17 cellular contexts compared by ENCODE assay signal in genomic region chr12:113061061-113061694, GRCh38. TPM values are rescaled to one million over a fixed set of nuclear protein-coding genes. Genes with fewer than 3 reads are reported as not detected.
DNase-seq lines count a peak whose midpoint lies in the region; TF ChIP-seq lines count a peak whose summit lies in the region.
"Had no signal": no experiment of that assay in that cellular context is flagged by ENCODE, and none has a peak within 500 bp of the region (broad histone marks: within the 10 kb centered on the region; RNA-seq: fewer than 3 reads in every experiment).

No MANE protein-coding gene starts in this region.

- H3K4me2 ChIP-seq in H9 (ENCODE audit: insufficient read depth, insufficient read length, low read length) (no peak overlapping the region), OCI-LY3 (ENCODE audit: low read length) (peak overlapping the region; percentile 32; the same call in 1 of the 2 replicates), neuronal stem cell (ENCODE audit: insufficient read depth, low read length, poor library complexity, severe bottlenecking) (no peak overlapping the region), mesenchymal stem cell (ENCODE audit: low read length, poor library complexity, severe bottlenecking) (no peak overlapping the region), neural progenitor cell (no peak overlapping the region)
- H3K4me2 ChIP-seq: hepatocyte had no signal

- H3K9ac ChIP-seq in H9 (ENCODE audit: extremely low read depth, insufficient read length, low read length) (no peak overlapping the region), OCI-LY3 (ENCODE audit: low read length) (0 out of 2 replicates have a peak overlapping the region, but pooled peaks have one; percentile 3), neuronal stem cell (ENCODE audit: low read depth, low read length, poor library complexity) (no peak overlapping the region), mesenchymal stem cell (ENCODE audit: low read length) (no peak overlapping the region), neural progenitor cell (no peak overlapping the region)

- peak; percentile 23 for DNase-seq in NCI-H748 (lab: John Stamatoyannopoulos, UW; ENCODE audit: unreplicated experiment)
- DNase-seq in NCI-H748 treated with DMSO at 0.1 percent for 48 hours (lab: John Stamatoyannopoulos, UW), result no peak
- peak; percentile 23 for DNase-seq in H9
- DNase-seq in neuronal stem cell (ENCODE audit: low spot score), result no peak
- no peak for DNase-seq in tibial nerve (ENCODE audit: low spot score in 2 of 2)
- DNase-seq in mesenchymal stem cell, result no peak
- DNase-seq in neural progenitor cell (ENCODE audit: low spot score), result no peak
- DNase-seq: activated CD4-positive, alpha-beta T cell treated with anti-CD3 and anti-CD28 coated beads for 4 hours; activated effector memory CD4-positive, alpha-beta T cell treated with Interleukin-2 at 50 U/mL for 16 hours; CD8-positive, alpha-beta memory T cell; NCI-H2029; NCI-H524; stimulated activated CD4-positive, alpha-beta T cell treated with anti-CD3 and anti-CD28 coated beads, Interleukin-15, amount 100 ng/mL, for 24 hours; testis had no signal

- no peak for TF ChIP-seq POLR2A in tibial nerve (IDR thresholded peaks at IDR 0.05)

- H3K4me1 Mint-ChIP-seq in H9 (peaks cover 8 to 28% of the 10 kb centered on the region in 2 experiments), neural progenitor cell (peaks cover 18% of the 10 kb centered on the region)

- H2BK15ac ChIP-seq in H9 (ENCODE audit: low read depth, low read length), result no peak overlapping the region
- no peak overlapping the region for H2BK15ac ChIP-seq in neuronal stem cell (ENCODE audit: low read length)
- H2BK15ac ChIP-seq in mesenchymal stem cell (ENCODE audit: low read depth, poor library complexity, severe bottlenecking), result no peak overlapping the region

- no peak overlapping the region for H2BK5ac ChIP-seq in H9 (ENCODE audit: insufficient read length, low read length)
- no peak overlapping the region for H2BK5ac ChIP-seq in neuronal stem cell (ENCODE audit: low read length)
- no peak overlapping the region for H2BK5ac ChIP-seq in mesenchymal stem cell (ENCODE audit: low read depth, low read length, poor library complexity, severe bottlenecking)

- no peaks in the 10 kb centered on the region for H3K79me2 ChIP-seq in H9 (ENCODE audit: insufficient read depth, low read length)
- H3K79me2 ChIP-seq in OCI-LY3 (ENCODE audit: low read length), result no peaks in the 10 kb centered on the region
- H3K79me2 ChIP-seq in neural progenitor cell (ENCODE audit: low read depth), result no peaks in the 10 kb centered on the region
- H3K79me2 ChIP-seq: hepatocyte had no signal

- no peak overlapping the region for H3T11ph ChIP-seq in H9 (ENCODE audit: low read length)

- H3K18ac ChIP-seq in H9 (ENCODE audit: insufficient read length, low read depth, low read length) (no peak overlapping the region), neuronal stem cell (ENCODE audit: low read length) (peak overlapping the region; percentile 40), mesenchymal stem cell (ENCODE audit: low read depth in 1 of 2, low read length in 2 of 2) (no peak overlapping the region)

- WGBS in H9 (ENCODE audit: extremely low coverage, insufficient read length, low lambda C conversion rate), result no CpG with 5 or more reads among the region's 10 CpGs
- no CpG with 5 or more reads among the region's 10 CpGs for WGBS in neuronal stem cell (ENCODE audit: extremely low coverage in 2 of 2, insufficient read length in 2 of 2, insufficient replicate concordance in 1 of 2), 2 donors
- 55 to 61% methylated on average over 10 of the region's 10 CpGs for WGBS in tibial nerve, 2 donors
- WGBS in mesenchymal stem cell, result 71% methylated on average over 10 of the region's 10 CpGs

- H3K14ac ChIP-seq in H9 (ENCODE audit: insufficient read depth, low read length) (no peak overlapping the region), neuronal stem cell (ENCODE audit: low read length) (no peak overlapping the region), mesenchymal stem cell (ENCODE audit: low read length in 2 of 2) (no peak overlapping the region)

- no peak overlapping the region for H3K4ac ChIP-seq in H9 (ENCODE audit: low read depth, low read length)
- no peak overlapping the region for H3K4ac ChIP-seq in neuronal stem cell (ENCODE audit: low read length)
- no peak overlapping the region for H3K4ac ChIP-seq in mesenchymal stem cell (ENCODE audit: low read depth in 1 of 2, low read length in 2 of 2)

- no peak for TF ChIP-seq CTCF in H9 (conservative IDR thresholded peaks at IDR 0.05)
- no peak for TF ChIP-seq CTCF in OCI-LY3 (IDR thresholded peaks at IDR 0.05; ENCODE audit: low read depth, low read length)
- TF ChIP-seq CTCF in tibial nerve (IDR thresholded peaks at IDR 0.05), result no peak
- no peak for TF ChIP-seq CTCF in neural progenitor cell (IDR thresholded peaks at IDR 0.05)

- no peak overlapping the region for H2BK20ac ChIP-seq in H9 (ENCODE audit: low read depth, low read length, poor library complexity, severe bottlenecking)

- H3K27ac ChIP-seq in H9 (ENCODE audit: insufficient read length, low read depth, low read length) (no peak overlapping the region), OCI-LY3 (ENCODE audit: low read length) (peak overlapping the region; percentile 67), neuronal stem cell (replicated peaks; ENCODE audit: low read length) (no peak overlapping the region), tibial nerve (no peak overlapping the region), mesenchymal stem cell (ENCODE audit: low read length, poor library complexity, severe bottlenecking) (no peak overlapping the region), neural progenitor cell (no peak overlapping the region)
- H3K27ac ChIP-seq: hepatocyte, right atrium auricular region, testis had no signal

- no peaks in the 10 kb centered on the region for H4K20me1 ChIP-seq in H9 (ENCODE audit: control insufficient read depth, insufficient read depth, insufficient read length)
- no peaks in the 10 kb centered on the region for H4K20me1 ChIP-seq in OCI-LY3 (ENCODE audit: insufficient read depth, low read length)
- H4K20me1 ChIP-seq in neural progenitor cell (ENCODE audit: low read depth), result peaks cover 52% of the 10 kb centered on the region

- H3K27me3 Mint-ChIP-seq in H9 (ENCODE audit: low read depth) (peaks cover 29% of the 10 kb centered on the region), neural progenitor cell (ENCODE audit: insufficient read depth, low read depth) (peaks cover 12% of the 10 kb centered on the region)

- H3K4me3 ChIP-seq in OCI-LY3 (ENCODE audit: low read length), result no peak overlapping the region
- no peak overlapping the region for H3K4me3 ChIP-seq in neuronal stem cell (ENCODE audit: low read length in 2 of 2)
- H3K4me3 ChIP-seq in tibial nerve, result no peak overlapping the region
- H3K4me3 ChIP-seq in mesenchymal stem cell (ENCODE audit: insufficient read depth in 1 of 2, low read depth in 1 of 2, low read length in 2 of 2), result no peak overlapping the region
- no peak overlapping the region for H3K4me3 ChIP-seq in neural progenitor cell
- H3K4me3 ChIP-seq: hepatocyte, right atrium auricular region, testis had no signal

- H4K8ac ChIP-seq in H9 (replicated peaks; ENCODE audit: insufficient read length, low read depth, low read length), result no peak overlapping the region
- no peak overlapping the region for H4K8ac ChIP-seq in neuronal stem cell (ENCODE audit: low read depth, low read length)
- no peak overlapping the region for H4K8ac ChIP-seq in mesenchymal stem cell (ENCODE audit: low read length)

- no peaks in the 10 kb centered on the region for H3K4me1 ChIP-seq in H9 (ENCODE audit: insufficient read depth, low read length)
- H3K4me1 ChIP-seq in OCI-LY3 (ENCODE audit: low read length), result peaks cover 48% of the 10 kb centered on the region
- peaks cover 9 to 12% of the 10 kb centered on the region in 2 donors for H3K4me1 ChIP-seq in neuronal stem cell (ENCODE audit: control insufficient read depth in 2 of 2, insufficient read depth in 1 of 2, low read depth in 1 of 2, low read length in 2 of 2)
- peaks cover 0 to 22% (median 8%) of the 10 kb centered on the region in 4 donors for H3K4me1 ChIP-seq in tibial nerve
- peaks cover 22% of the 10 kb centered on the region for H3K4me1 ChIP-seq in mesenchymal stem cell (ENCODE audit: control insufficient read depth, insufficient read depth, low read depth, low read length)
- peaks cover 13% of the 10 kb centered on the region for H3K4me1 ChIP-seq in neural progenitor cell

- H3K9me3 ChIP-seq in H9 (ENCODE audit: control insufficient read depth, low read depth, low read length) (no peaks in the 10 kb centered on the region), OCI-LY3 (ENCODE audit: insufficient read depth, low read length) (no peaks in the 10 kb centered on the region), neuronal stem cell (replicated peaks in 1 of 2; ENCODE audit: control insufficient read depth in 2 of 2, insufficient read depth in 1 of 2, low read depth in 1 of 2, low read length in 2 of 2) (no peaks in the 10 kb centered on the region), tibial nerve (no peaks in the 10 kb centered on the region), mesenchymal stem cell (ENCODE audit: control insufficient read depth, low read length) (no peaks in the 10 kb centered on the region), neural progenitor cell (ENCODE audit: low read depth) (no peaks in the 10 kb centered on the region)
- H3K9me3 ChIP-seq: right atrium auricular region, testis had no signal

- no peak overlapping the region for H3K56ac ChIP-seq in H9 (ENCODE audit: insufficient read length, low read depth, low read length)

- H3K36me3 Mint-ChIP-seq in H9 (ENCODE audit: insufficient read depth in 1 of 3, low read depth in 3 of 3) (no peaks in the 10 kb centered on the region; a peak in 1 of 7 replicates), neural progenitor cell (no peaks in the 10 kb centered on the region)
- H3K36me3 Mint-ChIP-seq: CD8-positive, alpha-beta memory T cell had no signal

- H4K5ac ChIP-seq in H9 (ENCODE audit: insufficient read length, low read depth, low read length), result no peak overlapping the region

- H3K79me1 ChIP-seq in H9 (ENCODE audit: insufficient read depth, low read depth, low read length, poor library complexity, severe bottlenecking) (no peaks in the 10 kb centered on the region), neuronal stem cell (ENCODE audit: low read depth, low read length) (peaks cover 2% of the 10 kb centered on the region), mesenchymal stem cell (replicated peaks; ENCODE audit: low read length, poor library complexity, severe bottlenecking) (no peaks in the 10 kb centered on the region)

- no peak overlapping the region for H3K4me3 Mint-ChIP-seq in H9
- H3K4me3 Mint-ChIP-seq in neural progenitor cell, result no peak overlapping the region
- H3K4me3 Mint-ChIP-seq: CD8-positive, alpha-beta memory T cell had no signal

- H3K23me2 ChIP-seq in H9 (ENCODE audit: insufficient read length, low read depth, low read length, poor library complexity, severe bottlenecking), result peaks cover 2% of the 10 kb centered on the region

- H2AFZ ChIP-seq in H9 (ENCODE audit: low read length) (no peak overlapping the region), OCI-LY3 (ENCODE audit: low read depth, low read length) (peak overlapping the region; percentile 36; the same call in 1 of the 2 replicates), neuronal stem cell (ENCODE audit: low read length) (no peak overlapping the region), mesenchymal stem cell (ENCODE audit: low read depth, low read length) (no peak overlapping the region), neural progenitor cell (replicated peaks) (no peak overlapping the region)
- H2AFZ ChIP-seq: hepatocyte had no signal

- H3F3A ChIP-seq in neural progenitor cell (ENCODE audit: low read depth), result peaks cover 16% of the 10 kb centered on the region

- H3K23ac ChIP-seq in H9 (ENCODE audit: insufficient read length, low read depth, low read length), result no peak overlapping the region
- H3K23ac ChIP-seq in neuronal stem cell (ENCODE audit: low read depth, low read length, poor library complexity), result no peak overlapping the region
- H3K23ac ChIP-seq in mesenchymal stem cell (ENCODE audit: low read length in 2 of 2), result no peak overlapping the region

- H2BK12ac ChIP-seq in H9 (ENCODE audit: insufficient read length, low read depth, low read length) (no peak overlapping the region), neuronal stem cell (ENCODE audit: low read length) (no peak overlapping the region), mesenchymal stem cell (ENCODE audit: low read length in 2 of 2) (no peak overlapping the region)

- peaks cover 3% of the 10 kb centered on the region; the same call in 1 of the 2 replicates for H3K27me3 ChIP-seq in H9 (ENCODE audit: insufficient read depth, low read length)
- H3K27me3 ChIP-seq in OCI-LY3 (ENCODE audit: low read depth, low read length), result no peaks in the 10 kb centered on the region
- peaks cover 0 to 52% (median 6%) of the 10 kb centered on the region in 3 experiments for H3K27me3 ChIP-seq in neuronal stem cell (ENCODE audit: control insufficient read depth in 3 of 3, insufficient read depth in 3 of 3, low read depth in 1 of 3, low read length in 3 of 3)
- H3K27me3 ChIP-seq in tibial nerve, result peaks cover 0 to 45% of the 10 kb centered on the region in 2 donors
- peaks cover 67 to 90% of the 10 kb centered on the region in 2 experiments for H3K27me3 ChIP-seq in mesenchymal stem cell (ENCODE audit: control insufficient read depth in 1 of 2, insufficient read depth in 1 of 2, low read length in 2 of 2)
- H3K27me3 ChIP-seq in neural progenitor cell, result peaks cover 71% of the 10 kb centered on the region
- H3K27me3 ChIP-seq: testis had no signal

- H4K91ac ChIP-seq in H9 (ENCODE audit: insufficient read length, low read depth, low read length), result no peak overlapping the region
- H4K91ac ChIP-seq in neuronal stem cell (ENCODE audit: low read depth, low read length, poor library complexity), result no peak overlapping the region
- H4K91ac ChIP-seq in mesenchymal stem cell (ENCODE audit: low read length), result no peak overlapping the region

- H2AK5ac ChIP-seq in H9 (ENCODE audit: insufficient read length, low read length) (no peak overlapping the region), neuronal stem cell (ENCODE audit: low read depth, low read length) (no peak overlapping the region), mesenchymal stem cell (ENCODE audit: low read length, severe bottlenecking) (no peak overlapping the region)

- no peak for TF ChIP-seq EP300 in tibial nerve (IDR thresholded peaks at IDR 0.05)

- no peak overlapping the region; a peak in 1 of 7 replicates for H3K27ac Mint-ChIP-seq in H9
- no peak overlapping the region for H3K27ac Mint-ChIP-seq in neural progenitor cell

- no peaks in the 10 kb centered on the region; a peak in 1 of 5 replicates for H3K9me3 Mint-ChIP-seq in H9
- no peaks in the 10 kb centered on the region for H3K9me3 Mint-ChIP-seq in neural progenitor cell
- H3K9me3 Mint-ChIP-seq: CD8-positive, alpha-beta memory T cell had no signal

- no peaks in the 10 kb centered on the region for H3K36me3 ChIP-seq in OCI-LY3 (replicated peaks; ENCODE audit: low read depth, low read length)
- peaks cover 0 to 2% of the 10 kb centered on the region in 2 donors for H3K36me3 ChIP-seq in neuronal stem cell (replicated peaks in 1 of 2; ENCODE audit: control insufficient read depth in 2 of 2, insufficient read depth in 2 of 2, low read length in 2 of 2)
- no peaks in the 10 kb centered on the region for H3K36me3 ChIP-seq in tibial nerve
- no peaks in the 10 kb centered on the region for H3K36me3 ChIP-seq in mesenchymal stem cell (ENCODE audit: control insufficient read depth in 1 of 2, insufficient read depth in 2 of 2, low read depth in 1 of 2, low read length in 2 of 2)
- H3K36me3 ChIP-seq in neural progenitor cell, result no peaks in the 10 kb centered on the region
- H3K36me3 ChIP-seq: right atrium auricular region had no signal

- H2BK120ac ChIP-seq in H9 (ENCODE audit: low read depth, low read length, poor library complexity, severe bottlenecking) (no peak overlapping the region), neuronal stem cell (ENCODE audit: low read depth, low read length) (no peak overlapping the region), mesenchymal stem cell (ENCODE audit: low read depth, low read length) (no peak overlapping the region)

RNA-seq across cellular contexts. Expression of gene DTX1, which starts 4.6 kb away (rescaled TPM):
- total RNA-seq in H9 (2021) (3.0 and 3.5 TPM in 2 replicates), tibial nerve (10 to 100 TPM; 17.3 to 38.1 (median 25.4) TPM), neural progenitor cell (ENCODE audit: low replicate concordance) (0.49 and 5.2 TPM in 2 replicates)
- polyA plus RNA-seq in neuronal stem cell (2013, experiment 1 of 2), result 8.5 TPM
- polyA plus RNA-seq in neuronal stem cell (2013, experiment 2 of 2), result 8.4 TPM
- polyA plus RNA-seq in mesenchymal stem cell (2013, experiment 1 of 2), result 0.01 TPM
- not detected for polyA plus RNA-seq in mesenchymal stem cell (2013, experiment 2 of 2)

Comparison
In these comparisons a context has a peak if more than half of its experiments do, and no peak if none do; other contexts are left out.
1. DNase-seq: peak in NCI-H748 (single experiment) and H9 (single experiment); none in NCI-H748 treated with DMSO at 0.1 percent for 48 hours (single experiment), neuronal stem cell (single experiment), tibial nerve (0 of 2), mesenchymal stem cell (single experiment) and neural progenitor cell (single experiment).